8 cellular contexts compared by ENCODE assay signal in genomic region chr6:11428895-11429294, GRCh38.
DNase-seq lines count a peak whose midpoint lies in the region; ATAC-seq and TF ChIP-seq lines count a peak whose summit lies in the region.

No MANE protein-coding gene starts in this region.

- no peaks in the 10 kb centered on the region for H3K79me2 ChIP-seq in GM23338 (replicated peaks; ENCODE audit: insufficient read depth)

- peaks cover 43% of the 10 kb centered on the region for H3K4me1 Mint-ChIP-seq in GM23338
- peaks cover 17 to 19% (median 18%) of the 10 kb centered on the region in 3 donors for H3K4me1 Mint-ChIP-seq in CD8-positive, alpha-beta memory T cell

- no peaks in the 10 kb centered on the region for H3K27me3 ChIP-seq in GM23338 (ENCODE audit: insufficient read depth)
- H3K27me3 ChIP-seq in thoracic aorta (replicated peaks; ENCODE audit: insufficient read depth): no peaks in the 10 kb centered on the region
- H3K27me3 ChIP-seq in CD8-positive, alpha-beta memory T cell (ENCODE audit: insufficient read depth, low read length, poor library complexity, severe bottlenecking): no peaks in the 10 kb centered on the region

- peak overlapping the region; percentile 90 for H2AFZ ChIP-seq in GM23338

- no peak for TF ChIP-seq CTCF in GM23338 (conservative IDR thresholded peaks at IDR 0.05; ENCODE audit: low read depth in 2 of 2)
- no peak for TF ChIP-seq CTCF in thoracic aorta (IDR thresholded peaks at IDR 0.05)

- H4K20me1 ChIP-seq in GM23338 (replicated peaks; ENCODE audit: insufficient read depth): no peaks in the 10 kb centered on the region

- CTCF ChIA-PET in CD8-positive, alpha-beta memory T cell (lab: Charles Lee): interaction anchor here (1.4 kb wide), 1 partner anchor 11 kb away, joined by 3 read pairs; no protein-coding TSS in a partner anchor

- no peaks in the 10 kb centered on the region for H3K36me3 Mint-ChIP-seq in GM23338 (ENCODE audit: low read depth)
- H3K36me3 Mint-ChIP-seq in CD8-positive, alpha-beta memory T cell: no peaks in the 10 kb centered on the region

- POLR2A ChIA-PET in CD8-positive, alpha-beta memory T cell (lab: Charles Lee): no interaction called here

- H3K4me1 ChIP-seq in GM23338 (ENCODE audit: insufficient read depth) (peaks cover 23% of the 10 kb centered on the region), thoracic aorta (ENCODE audit: control insufficient read depth in 1 of 2, low read depth in 2 of 2) (peaks cover 44 to 78% of the 10 kb centered on the region in 2 donors)
- H3K4me1 ChIP-seq in CD8-positive, alpha-beta memory T cell (ENCODE audit: insufficient read depth, low read length): no peaks in the 10 kb centered on the region

- no peaks in the 10 kb centered on the region; the same call in 1 of the 2 replicates for H3K9me2 ChIP-seq in GM23338 (ENCODE audit: insufficient read depth)

- H3K36me3 ChIP-seq in GM23338 (ENCODE audit: insufficient read depth): no peaks in the 10 kb centered on the region
- no peaks in the 10 kb centered on the region for H3K36me3 ChIP-seq in thoracic aorta
- H3K36me3 ChIP-seq in CD8-positive, alpha-beta memory T cell (ENCODE audit: insufficient read depth, low read length): no peaks in the 10 kb centered on the region

- H3K27ac ChIP-seq in GM23338 (ENCODE audit: low read depth) (peak overlapping the region; percentile 40; the same call in 1 of the 2 replicates), thoracic aorta (peak overlapping the region; percentile 34 to 94)
- H3K27ac ChIP-seq in CD8-positive, alpha-beta memory T cell (ENCODE audit: low read depth, low read length): no peak overlapping the region

- ATAC-seq in GM23338 (peak; percentile 54), thoracic aorta (ENCODE audit: insufficient number of reproducible peaks, low FRiP score, low read depth) (no peak)

- no peaks in the 10 kb centered on the region for H3F3A ChIP-seq in GM23338 (replicated peaks; ENCODE audit: low read depth)

- DNase-seq in DMS53 treated with DMSO at 0.1 percent for 48 hours (lab: John Stamatoyannopoulos, UW; ENCODE audit: unreplicated experiment): peak; percentile 47
- peak; percentile 30 for DNase-seq in GM23338 (ENCODE audit: low spot score)
- DNase-seq in NCI-H226: peak; percentile 68
- DNase-seq in fibroblast of peridontal ligament (ENCODE audit: extremely low read depth): peak; percentile 83
- no peak for DNase-seq in thoracic aorta (ENCODE audit: low spot score)
- DNase-seq in activated CD4-positive, CD25-positive, alpha-beta regulatory T cell (lab: John Stamatoyannopoulos, UW): no peak
- no peak for DNase-seq in NCI-H524 treated with DMSO at 0.1 percent for 48 hours (lab: John Stamatoyannopoulos, UW)
- no peak for DNase-seq in CD8-positive, alpha-beta memory T cell

- H3K27ac Mint-ChIP-seq in GM23338: no peak overlapping the region
- peak overlapping the region in 2 of 8 donors; percentile 27 to 29 for H3K27ac Mint-ChIP-seq in CD8-positive, alpha-beta memory T cell

- H3K4me3 Mint-ChIP-seq in GM23338: no peak overlapping the region
- no peak overlapping the region for H3K4me3 Mint-ChIP-seq in CD8-positive, alpha-beta memory T cell

- H3K9me3 Mint-ChIP-seq in GM23338: no peaks in the 10 kb centered on the region
- H3K9me3 Mint-ChIP-seq in CD8-positive, alpha-beta memory T cell: no peaks in the 10 kb centered on the region

- H3K27me3 Mint-ChIP-seq in GM23338 (ENCODE audit: insufficient read depth, low read depth, poor library complexity): peaks cover 8% of the 10 kb centered on the region
- H3K27me3 Mint-ChIP-seq in CD8-positive, alpha-beta memory T cell: no peaks in the 10 kb centered on the region

- 0 out of 2 replicates have a peak overlapping the region, but pooled peaks have one; percentile 41 for H3K4me2 ChIP-seq in GM23338

- H3K4me3 ChIP-seq in GM23338 (no peak overlapping the region), thoracic aorta (no peak overlapping the region)
- H3K4me3 ChIP-seq in CD8-positive, alpha-beta memory T cell (ENCODE audit: low read length): no peak overlapping the region

- no peaks in the 10 kb centered on the region for H3K9me3 ChIP-seq in thoracic aorta
- H3K9me3 ChIP-seq in CD8-positive, alpha-beta memory T cell (ENCODE audit: low read length): no peaks in the 10 kb centered on the region

TF ChIP-seq in GM23338, 12 proteins besides CTCF, POLR2A, EP300 and RAD21:
- no peak for TF ChIP-seq EZH2phosphoT487 (IDR thresholded peaks at IDR 0.05; ENCODE audit: unreplicated experiment)
- TF ChIP-seq CREB1 (CRISPR knock-in tag; IDR thresholded peaks at IDR 0.05; ENCODE audit: low read depth): no peak

Comparison
In these comparisons a context has a peak if more than half of its experiments do, and no peak if none do; other contexts are left out.
1. DNase-seq: peak in DMS53 treated with DMSO at 0.1 percent for 48 hours (single experiment), GM23338 (single experiment), NCI-H226 (single experiment) and fibroblast of peridontal ligament (single experiment); none in thoracic aorta (single experiment), activated CD4-positive, CD25-positive, alpha-beta regulatory T cell (0 of 4), NCI-H524 treated with DMSO at 0.1 percent for 48 hours (single experiment) and CD8-positive, alpha-beta memory T cell (0 of 5).